Comparison of ENCODE assay signal across 19 cellular contexts in genomic region chr11:76759092-76759491, GRCh38. TPM values are rescaled to one million over a fixed set of nuclear protein-coding genes. Genes with fewer than 3 reads are reported as not detected.
DNase-seq lines count a peak whose midpoint lies in the region; ATAC-seq, FAIRE-seq and TF ChIP-seq lines count a peak whose summit lies in the region.
"Had no signal": no experiment of that assay in that cellular context is flagged by ENCODE, and none has a peak within 500 bp of the region (broad histone marks: within the 10 kb centered on the region; RNA-seq: fewer than 3 reads in every experiment).

No MANE protein-coding gene starts in this region.

- peaks cover 4% of the 10 kb centered on the region for H3K27me3 Mint-ChIP-seq in GM23338 (ENCODE audit: insufficient read depth, low read depth, poor library complexity)

- H3K4me1 ChIP-seq in GM23338 (ENCODE audit: insufficient read depth), result no peaks in the 10 kb centered on the region
- peaks cover 0 to 8% (median 2%) of the 10 kb centered on the region in 4 experiments; a peak in 2 of 7 replicates for H3K4me1 ChIP-seq in H1 (replicated peaks in 1 of 4; ENCODE audit: control insufficient read depth in 3 of 4, insufficient read depth in 4 of 4, low read length in 3 of 4)

- CTCF ChIA-PET in H1 (lab: Charles Lee; ENCODE audit: partially characterized antibody), result interaction anchor here (0.6 to 2.4 kb wide), 16 partner anchors 10 to 304 kb away, joined by 3 to 13 read pairs (median 3); no protein-coding TSS in a partner anchor
- CTCF ChIA-PET in RWPE1 (lab: Yijun Ruan, JAX), result interaction anchor here (0.5 to 0.9 kb wide), 2 partner anchors 25 to 27 kb away, joined by 3 to 4 read pairs; no protein-coding TSS in a partner anchor

- H3K23me2 ChIP-seq in H1 (ENCODE audit: low read depth, low read length), result no peaks in the 10 kb centered on the region

- TF ChIP-seq CTCF in GM23338 (conservative IDR thresholded peaks at IDR 0.05; ENCODE audit: low read depth in 2 of 2), result no peak
- no peak for TF ChIP-seq CTCF in H1 (IDR thresholded peaks at IDR 0.05; ENCODE audit: control extremely low read depth in 1 of 3, insufficient read depth in 1 of 3, low read depth in 1 of 3, low read length in 3 of 3)
- no peak for TF ChIP-seq CTCF in RWPE1 (conservative IDR thresholded peaks at IDR 0.05; ENCODE audit: low read depth)

- POLR2A ChIA-PET in H1 (lab: Charles Lee; ENCODE audit: partially characterized antibody), result interaction anchor here (0.7 to 1.4 kb wide), 5 partner anchors 10 to 528 kb away, joined by 3 read pairs; no protein-coding TSS in a partner anchor
- POLR2A ChIA-PET in RWPE1 (lab: Yijun Ruan, JAX; ENCODE audit: low non-redundant PET), result no interaction called here

- H2BK120ac ChIP-seq in H1 (replicated peaks; ENCODE audit: low read depth, low read length), result no peak overlapping the region

- H3K56ac ChIP-seq in H1 (replicated peaks; ENCODE audit: insufficient read length, low read depth, low read length), result no peak overlapping the region

- H3K27me3 ChIP-seq in GM23338 (ENCODE audit: insufficient read depth) (no peaks in the 10 kb centered on the region), H1 (replicated peaks in 1 of 4; ENCODE audit: control insufficient read depth in 3 of 4, extremely low read depth in 1 of 4, insufficient read depth in 3 of 4, low read length in 3 of 4) (0 out of 7 replicates have a peak, but pooled peaks cover 0 to 3% (median 0%) of the 10 kb centered on the region in 4 experiments)

- no peaks in the 10 kb centered on the region for H3K9me3 ChIP-seq in H1 (ENCODE audit: insufficient read depth in 2 of 2, low read depth in 1 of 2, low read length in 1 of 2)

- H3K9ac ChIP-seq in H1 (replicated peaks in 1 of 4; ENCODE audit: extremely low read depth in 1 of 4, low read depth in 3 of 4, low read length in 3 of 4), result no peak overlapping the region

- H3K79me1 ChIP-seq in H1 (ENCODE audit: low read depth, low read length), result no peaks in the 10 kb centered on the region

- no peak overlapping the region for H2BK15ac ChIP-seq in H1 (ENCODE audit: low read length)

- H3K4me3 Mint-ChIP-seq in GM23338, result no peak overlapping the region
- H3K4me3 Mint-ChIP-seq: CD4-positive, CD25-positive, alpha-beta regulatory T cell had no signal

- no peak overlapping the region for H2AK5ac ChIP-seq in H1 (ENCODE audit: low read depth, low read length)

- H4K8ac ChIP-seq in H1 (ENCODE audit: extremely low read depth, insufficient read depth, low read length), result no peak overlapping the region

- no peak overlapping the region for H3K27ac Mint-ChIP-seq in GM23338
- H3K27ac Mint-ChIP-seq: CD4-positive, CD25-positive, alpha-beta regulatory T cell had no signal

- no peak overlapping the region for H3K23ac ChIP-seq in H1 (ENCODE audit: insufficient read length)

- no peaks in the 10 kb centered on the region; the same call in 1 of the 2 replicates for H3K9me2 ChIP-seq in GM23338 (ENCODE audit: insufficient read depth)

- no peaks in the 10 kb centered on the region; the same call in 2 of the 3 replicates for H3K36me3 Mint-ChIP-seq in GM23338 (ENCODE audit: low read depth)
- H3K36me3 Mint-ChIP-seq: CD4-positive, CD25-positive, alpha-beta regulatory T cell had no signal

- H3K4ac ChIP-seq in H1 (replicated peaks; ENCODE audit: insufficient read length, low read depth, low read length), result no peak overlapping the region

- H2AFZ ChIP-seq in GM23338 (no peak overlapping the region), H1 (ENCODE audit: low read length) (no peak overlapping the region)

- TF ChIP-seq EP300 in H1 (IDR thresholded peaks at IDR 0.05; ENCODE audit: borderline replicate concordance in 1 of 2, low read depth in 2 of 2, low read length in 2 of 2), result no peak

- no peaks in the 10 kb centered on the region for H3F3A ChIP-seq in GM23338 (replicated peaks; ENCODE audit: low read depth)

- peak overlapping the region; percentile 19; the same call in 1 of the 2 replicates for H3K18ac ChIP-seq in H1 (ENCODE audit: extremely low read depth, low read length)

- 0 out of 2 replicates have a peak overlapping the region, but pooled peaks have one; percentile 1 for H2BK12ac ChIP-seq in H1 (ENCODE audit: low read depth, low read length)

- DNase-seq in ELF-1 (ENCODE audit: low read depth, low spot score) (peak; percentile 23), GM23338 (ENCODE audit: low spot score) (no peak), NCI-H82 treated with DMSO at 0.1 percent for 48 hours (lab: John Stamatoyannopoulos, UW; ENCODE audit: unreplicated experiment) (peak; percentile 38), H1 (ENCODE audit: low read depth in 1 of 2, low spot score in 2 of 2) (no peak), SW480 (ENCODE audit: low spot score) (no peak), iPS-NIHi7 (ENCODE audit: extremely low spot score) (no peak), RWPE1 (ENCODE audit: low spot score) (no peak)
- DNase-seq: CD4-positive, CD25-positive, alpha-beta regulatory T cell; EL; HCEC 1CT; IMR-90; NCI-H1105 treated with DMSO at 0.1 percent for 48 hours; NCI-H1694 treated with DMSO at 0.1 percent for 48 hours; NCI-H2081 treated with DMSO at 0.1 percent for 48 hours; NCI-H2227 treated with DMSO at 0.1 percent for 48 hours; NCI-H510A; NCI-H748 treated with DMSO at 0.1 percent for 48 hours; PC-3; SHP77 had no signal

- H3K27ac ChIP-seq in GM23338 (ENCODE audit: low read depth), result no peak overlapping the region
- H3K27ac ChIP-seq in H1 (ENCODE audit: low read depth, low read length), result no peak overlapping the region
- H3K27ac ChIP-seq in RWPE1, result no peak overlapping the region

- H3K4me1 Mint-ChIP-seq in GM23338, result peaks cover 19% of the 10 kb centered on the region
- H3K4me1 Mint-ChIP-seq: CD4-positive, CD25-positive, alpha-beta regulatory T cell had no signal

- H4K5ac ChIP-seq in H1 (ENCODE audit: insufficient read length, low read depth, low read length), result no peak overlapping the region

- no peak overlapping the region for H3K14ac ChIP-seq in H1 (ENCODE audit: insufficient read length)

- H3K79me2 ChIP-seq in GM23338 (replicated peaks; ENCODE audit: insufficient read depth) (no peaks in the 10 kb centered on the region), H1 (ENCODE audit: control insufficient read depth in 1 of 2, insufficient read depth in 2 of 2, low read length in 2 of 2) (no peaks in the 10 kb centered on the region)

- no peaks in the 10 kb centered on the region for H3K9me3 Mint-ChIP-seq in GM23338
- H3K9me3 Mint-ChIP-seq: CD4-positive, CD25-positive, alpha-beta regulatory T cell had no signal

- no peak overlapping the region for H2BK20ac ChIP-seq in H1 (ENCODE audit: low read length)

- H4K20me1 ChIP-seq in GM23338 (replicated peaks; ENCODE audit: insufficient read depth) (no peaks in the 10 kb centered on the region), H1 (replicated peaks in 1 of 2; ENCODE audit: control insufficient read depth in 1 of 2, insufficient read depth in 2 of 2, low read length in 2 of 2) (no peaks in the 10 kb centered on the region)

- TF ChIP-seq POLR2A in H1 (IDR thresholded peaks at IDR 0.05; ENCODE audit: control extremely low read depth in 1 of 2, low read depth in 2 of 2, low read length in 2 of 2), result no peak

- peak; percentile 72 for FAIRE-seq in H1 (lab: Jason Lieb, UNC)

- no peak for TF ChIP-seq RAD21 in H1 (IDR thresholded peaks at IDR 0.05 in 1 of 2, conservative IDR thresholded peaks at IDR 0.05 in 1 of 2; ENCODE audit: low read depth in 2 of 2, low read length in 2 of 2)

- H4K91ac ChIP-seq in H1 (replicated peaks; ENCODE audit: insufficient read length, low read length), result no peak overlapping the region

- H3K36me3 ChIP-seq in GM23338 (ENCODE audit: insufficient read depth) (no peaks in the 10 kb centered on the region), H1 (ENCODE audit: control insufficient read depth in 2 of 4, insufficient read depth in 4 of 4, low read length in 3 of 4) (no peaks in the 10 kb centered on the region)

- H3K4me2 ChIP-seq in GM23338 (no peak overlapping the region), H1 (ENCODE audit: insufficient read depth in 1 of 2, low read depth in 2 of 2, low read length in 2 of 2) (peak overlapping the region; percentile 12 to 41; a peak in 3 of 4 replicates)

- no peak overlapping the region for H2BK5ac ChIP-seq in H1 (ENCODE audit: low read depth, low read length)

- H3K4me3 ChIP-seq in GM23338 (no peak overlapping the region), H1 (ENCODE audit: extremely low read depth in 1 of 4, insufficient read depth in 2 of 4, low read depth in 3 of 4, low read length in 4 of 4) (no peak overlapping the region)

- ATAC-seq in GM23338, result peak; percentile 90
- ATAC-seq: PC-3 had no signal

TF ChIP-seq in GM23338, 12 proteins besides CTCF, POLR2A, EP300 and RAD21 (continues in another document):
- TF ChIP-seq CREB1 (CRISPR knock-in tag; IDR thresholded peaks at IDR 0.05; ENCODE audit: low read depth), result no peak
- no peak for TF ChIP-seq EZH2 (IDR thresholded peaks at IDR 0.05; ENCODE audit: low read depth, unreplicated experiment)
- no peak for TF ChIP-seq POLR2AphosphoS5 (IDR thresholded peaks at IDR 0.05; ENCODE audit: low read depth)
- TF ChIP-seq ZNF114 (CRISPR knock-in tag; IDR thresholded peaks at IDR 0.05), result no peak

TF ChIP-seq in H1, 55 proteins besides CTCF, POLR2A, EP300 and RAD21:
- TF ChIP-seq JUN (IDR thresholded peaks at IDR 0.05; ENCODE audit: low read depth, low read length), result no peak
- TF ChIP-seq NANOG (IDR thresholded peaks at IDR 0.05; ENCODE audit: insufficient read depth, low read depth, low read length, poor library complexity, severe bottlenecking), result peak; percentile 90

RNA-seq across cellular contexts. Expression of gene TSKU, which starts 24.1 kb away (rescaled TPM):
- total RNA-seq in GM23338 (2014; rRNA removed; shearing (Covaris generic)), result 31.1 and 33.8 TPM in 2 replicates
- polyA plus RNA-seq in GM23338 (2016; fragmentation: Nextera tagmentation; extraction: Ambion mirVana), result 9.0 and 11.7 TPM in 2 replicates
- total RNA-seq in H1 (2021; fragmentation: NEBNext Ultra II Directional; extraction: Animal tissue kit (Norgen Biotek cat#: 25700)), result 22.8 TPM in 2 replicates
- 28.4 and 40.7 TPM in 2 replicates for polyA plus RNA-seq in H1 (2011; rRNA removed)
- 18.1 TPM for polyA plus RNA-seq in H1 (2011; cell fraction: cytosol; rRNA removed)
- 34.2 TPM for polyA plus RNA-seq in H1 (2011; cell fraction: nucleus; rRNA removed)
- polyA plus RNA-seq in H1 (2012, experiment 1 of 2), result 15.8 to 27.1 TPM (median 20.7 TPM) in 4 replicates
- polyA plus RNA-seq in H1 (2012, experiment 2 of 2), result 22.0 TPM
- polyA plus RNA-seq in H1 (2013, experiment 1 of 2), result 21.4 TPM
- polyA plus RNA-seq in H1 (2013, experiment 2 of 2), result 23.8 TPM
- polyA minus RNA-seq in H1 (2011; rRNA and poly(A)+ RNA removed), result 21.7 and 33.3 TPM in 2 replicates
- polyA minus RNA-seq in H1 (2011; cell fraction: cytosol; rRNA and poly(A)+ RNA removed), result 17.2 TPM
- 27.5 TPM for polyA minus RNA-seq in H1 (2011; cell fraction: nucleus; rRNA and poly(A)+ RNA removed)
- total RNA-seq: CD4-positive, CD25-positive, alpha-beta regulatory T cell had no signal
- polyA plus RNA-seq: CD4-positive, CD25-positive, alpha-beta regulatory T cell had no signal

Comparison
In these comparisons a context has a peak if more than half of its experiments do, and no peak if none do; other contexts are left out.
1. DNase-seq: peak in ELF-1 (single experiment) and NCI-H82 treated with DMSO at 0.1 percent for 48 hours (single experiment); none in GM23338 (single experiment), H1 (0 of 2), SW480 (single experiment), iPS-NIHi7 (single experiment) and RWPE1 (single experiment).